ENCODE assay signal across 17 cellular contexts in the genomic region with DNA sequence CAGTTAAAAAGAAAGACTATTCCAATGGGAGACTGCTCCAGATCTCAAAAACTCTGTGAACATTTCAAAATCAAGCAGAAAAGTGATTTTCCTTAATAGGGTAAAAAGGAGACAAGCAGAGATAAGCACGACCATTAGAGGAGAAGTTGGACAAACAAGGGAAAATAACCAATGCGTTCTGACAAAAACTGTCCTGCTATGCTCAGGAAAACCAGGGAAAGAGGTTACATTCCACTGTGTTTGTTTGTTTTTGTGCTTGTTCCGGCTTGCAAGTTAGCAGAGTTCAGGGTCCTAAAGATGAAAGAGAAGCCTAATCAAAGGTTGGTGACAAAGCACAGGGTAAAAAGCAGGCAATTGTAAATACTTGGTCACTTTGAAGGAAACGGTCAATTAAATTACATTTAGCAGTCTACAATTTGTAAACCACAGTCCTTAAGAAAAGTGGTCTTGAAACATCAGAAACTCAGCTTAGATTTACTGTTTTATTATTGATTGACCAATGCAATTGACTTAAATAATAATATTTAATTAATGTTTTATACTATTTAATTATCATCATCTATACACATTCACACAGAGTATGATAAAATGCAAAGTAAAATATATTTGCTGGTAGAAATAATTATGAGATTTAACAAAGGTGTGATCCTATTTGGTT.
A peak's percentile ranks its signal among the peaks of the same experiment; 100 is the strongest.
DNase-seq lines count a peak whose midpoint lies in the region; ATAC-seq and TF ChIP-seq lines count a peak whose summit lies in the region.
"Had no signal": no experiment of that assay in that cellular context is flagged by ENCODE, and none has a peak within 500 bp of the region (broad histone marks: within the 10 kb centered on the region; RNA-seq: fewer than 3 reads in every experiment).

No MANE protein-coding gene starts in this region.

- intact Hi-C loops in activated naive CD4-positive, alpha-beta T cell treated with anti-CD3 and anti-CD28 coated beads for 36 hours (cut with micrococcal nuclease) = no loop called here

- H3K27ac ChIP-seq in angular gyrus (ENCODE audit: low read depth, low read length) = peak overlapping the region; percentile 40
- H3K27ac ChIP-seq: C4-2B, Peyer's patch had no signal

- H3K9me3 Mint-ChIP-seq in nephron progenitor cell = peaks cover 7% of the 10 kb centered on the region
- no peaks in the 10 kb centered on the region for H3K9me3 Mint-ChIP-seq in activated naive CD4-positive, alpha-beta T cell treated with anti-CD3 and anti-CD28 coated beads for 36 hours

- TF ChIP-seq CTCF in nephron progenitor cell (IDR thresholded peaks at IDR 0.05) = no peak

- CTCF ChIA-PET in activated naive CD4-positive, alpha-beta T cell treated with anti-CD3 and anti-CD28 coated beads for 36 hours (lab: Charles Lee) = no interaction called here

- peak overlapping the region; percentile 98 for H3K27ac Mint-ChIP-seq in nephron progenitor cell
- H3K27ac Mint-ChIP-seq in activated naive CD4-positive, alpha-beta T cell treated with anti-CD3 and anti-CD28 coated beads for 36 hours = no peak overlapping the region

- DNase-seq in DMS53 (lab: John Stamatoyannopoulos, UW) = peak; percentile 55
- peak; percentile 3 for DNase-seq in left kidney (ENCODE audit: low read depth, low spot score)
- DNase-seq in nephron progenitor cell = no peak
- DNase-seq in NCI-H446 treated with DMSO at 0.1 percent for 48 hours (lab: John Stamatoyannopoulos, UW) = no peak
- DNase-seq in ureter (ENCODE audit: low spot score) = no peak
- no peak for DNase-seq in activated naive CD4-positive, alpha-beta T cell treated with anti-CD3 and anti-CD28 coated beads for 36 hours
- DNase-seq: DMS153, MV-4-11, NCI-H146, NCI-H2081 treated with DMSO at 0.1 percent for 48 hours, NCI-H82, Peyer's patch, Right ventricle myocardium superior had no signal

- H3K4me3 Mint-ChIP-seq in nephron progenitor cell = peak overlapping the region; percentile 63
- H3K4me3 Mint-ChIP-seq in activated naive CD4-positive, alpha-beta T cell treated with anti-CD3 and anti-CD28 coated beads for 36 hours = no peak overlapping the region

- H3K4me1 Mint-ChIP-seq in nephron progenitor cell = peaks cover 16% of the 10 kb centered on the region
- no peaks in the 10 kb centered on the region for H3K4me1 Mint-ChIP-seq in activated naive CD4-positive, alpha-beta T cell treated with anti-CD3 and anti-CD28 coated beads for 36 hours (ENCODE audit: low read depth)

- no peak for ATAC-seq in GM19397 (IDR thresholded peaks at IDR 0.05; ENCODE audit: unreplicated experiment)
- ATAC-seq: GM12878 had no signal

- H3K27me3 Mint-ChIP-seq in nephron progenitor cell (ENCODE audit: low read depth, poor library complexity) = no peaks in the 10 kb centered on the region
- no peaks in the 10 kb centered on the region for H3K27me3 Mint-ChIP-seq in activated naive CD4-positive, alpha-beta T cell treated with anti-CD3 and anti-CD28 coated beads for 36 hours (ENCODE audit: low read depth)

- no peaks in the 10 kb centered on the region for H3K36me3 Mint-ChIP-seq in nephron progenitor cell (ENCODE audit: low read depth)
- no peaks in the 10 kb centered on the region for H3K36me3 Mint-ChIP-seq in activated naive CD4-positive, alpha-beta T cell treated with anti-CD3 and anti-CD28 coated beads for 36 hours (ENCODE audit: low read depth)

Comparison
In these comparisons a context has a peak if more than half of its experiments do, and no peak if none do; other contexts are left out.
1. DNase-seq: peak in DMS53 (single experiment) and left kidney (single experiment); none in nephron progenitor cell (single experiment), NCI-H446 treated with DMSO at 0.1 percent for 48 hours (single experiment), ureter (single experiment) and activated naive CD4-positive, alpha-beta T cell treated with anti-CD3 and anti-CD28 coated beads for 36 hours (single experiment).